In the genomic region with DNA sequence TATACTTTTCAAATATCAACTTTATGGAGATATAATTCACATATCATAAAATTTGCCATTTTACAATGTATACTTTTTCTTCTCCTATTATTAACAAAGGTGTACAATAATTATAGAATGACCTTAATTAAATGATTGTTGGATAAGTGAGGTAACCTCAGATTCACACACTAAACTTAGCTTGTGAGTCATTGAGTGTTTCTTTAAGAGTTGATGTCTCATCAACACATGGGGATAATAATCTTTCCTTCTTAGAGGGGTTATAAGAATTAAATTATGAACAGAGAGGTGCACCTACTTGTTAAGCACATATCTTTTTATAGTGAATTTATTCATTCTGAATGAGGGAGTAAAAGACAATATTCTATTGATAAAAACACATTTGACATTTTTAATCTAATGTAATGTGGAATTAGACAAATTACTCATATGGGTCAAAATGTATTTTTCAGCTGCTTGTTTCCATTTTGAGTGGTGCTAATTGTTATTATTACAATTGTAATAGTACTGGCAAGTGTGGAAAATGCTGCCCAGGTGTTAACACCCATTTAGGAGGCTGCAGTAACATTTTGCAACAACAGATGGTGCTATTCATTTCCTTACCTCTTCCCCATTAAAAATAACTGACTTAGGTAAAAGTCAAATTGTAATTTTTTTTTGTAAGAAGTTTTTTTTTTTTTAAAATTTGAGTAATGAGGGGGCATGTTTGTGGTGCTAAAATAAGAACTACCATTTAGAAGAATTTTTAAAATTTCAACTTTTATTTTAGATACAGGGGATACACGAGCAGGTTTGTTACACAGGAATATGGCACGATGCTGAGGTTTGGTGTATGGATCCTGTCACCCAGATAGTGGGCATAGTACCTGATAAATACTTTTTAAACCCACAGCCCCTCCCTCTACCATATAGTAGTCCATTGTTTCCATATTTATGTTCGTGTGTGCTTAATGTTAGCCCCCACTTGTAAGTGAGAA, we compare ENCODE assay signal across 8 cellular contexts. TPM values are rescaled to one million over a fixed set of nuclear protein-coding genes. Genes with fewer than 3 reads are reported as not detected.
DNase-seq lines count a peak whose midpoint lies in the region; ATAC-seq and TF ChIP-seq lines count a peak whose summit lies in the region.

No MANE protein-coding gene starts in this region.

- DNase-seq in NCI-H748 (lab: John Stamatoyannopoulos, UW; ENCODE audit: unreplicated experiment) (peak; percentile 4), NCI-H748 treated with DMSO at 0.1 percent for 48 hours (lab: John Stamatoyannopoulos, UW) (no peak), iris pigment epithelial cell (ENCODE audit: low read depth) (peak; percentile 29), T-helper 17 cell (no peak), T-helper 9 cell (no peak)
- DNase-seq in activated T-cell treated with anti-CD3 and anti-CD28 coated beads, Interleukin-2, amount 50 U/mL, for 24 hours, result no peak

- no peaks in the 10 kb centered on the region for H4K20me1 ChIP-seq in SU-DHL-6 (ENCODE audit: low read depth, low read length)

- ATAC-seq in HG03103 (IDR thresholded peaks at IDR 0.05; ENCODE audit: low read depth, unreplicated experiment) (peak; percentile 58), T-helper 17 cell (no peak)

- no peaks in the 10 kb centered on the region for H3K79me2 ChIP-seq in SU-DHL-6 (ENCODE audit: insufficient read depth, low read length)

- H3K27me3 ChIP-seq in SU-DHL-6 (ENCODE audit: low read length), result no peaks in the 10 kb centered on the region

- no peaks in the 10 kb centered on the region for H3K36me3 ChIP-seq in SU-DHL-6 (ENCODE audit: low read length)

- no peaks in the 10 kb centered on the region for H3K9me3 Mint-ChIP-seq in activated T-cell treated with anti-CD3 and anti-CD28 coated beads, Interleukin-2, amount 50 U/mL, for 24 hours

- no peaks in the 10 kb centered on the region for H3K9me3 ChIP-seq in SU-DHL-6 (ENCODE audit: insufficient read depth, low read length)
- no peaks in the 10 kb centered on the region for H3K9me3 ChIP-seq in T-helper 17 cell (ENCODE audit: control insufficient read depth, low read length, poor library complexity, severe bottlenecking)

- H3F3A ChIP-seq in SU-DHL-6 (ENCODE audit: insufficient read depth), result no peaks in the 10 kb centered on the region

- H3K27ac ChIP-seq in SU-DHL-6 (ENCODE audit: low read depth, low read length), result no peak overlapping the region

- peak; percentile 80 for TF ChIP-seq CTCF in SU-DHL-6 (IDR thresholded peaks at IDR 0.05; ENCODE audit: insufficient read depth, low read length, poor library complexity, severe bottlenecking)

- no peak overlapping the region for H2AFZ ChIP-seq in SU-DHL-6 (ENCODE audit: low read depth, low read length, severe bottlenecking)

- no peaks in the 10 kb centered on the region for H3K27me3 Mint-ChIP-seq in activated T-cell treated with anti-CD3 and anti-CD28 coated beads, Interleukin-2, amount 50 U/mL, for 24 hours
- peaks cover 20% of the 10 kb centered on the region for H3K27me3 Mint-ChIP-seq in T-helper 17 cell

- no peak overlapping the region for H3K4me3 ChIP-seq in SU-DHL-6 (ENCODE audit: insufficient read depth, low read length, poor library complexity, severe bottlenecking)

- no peaks in the 10 kb centered on the region for H3K9me2 ChIP-seq in SU-DHL-6 (replicated peaks; ENCODE audit: insufficient read depth, low read length)

- H3K4me3 Mint-ChIP-seq in activated T-cell treated with anti-CD3 and anti-CD28 coated beads, Interleukin-2, amount 50 U/mL, for 24 hours, result no peak overlapping the region
- H3K4me3 Mint-ChIP-seq in T-helper 17 cell, result no peak overlapping the region

- H3K36me3 Mint-ChIP-seq in activated T-cell treated with anti-CD3 and anti-CD28 coated beads, Interleukin-2, amount 50 U/mL, for 24 hours (ENCODE audit: low read depth), result no peaks in the 10 kb centered on the region
- H3K36me3 Mint-ChIP-seq in T-helper 17 cell (ENCODE audit: low read depth), result no peaks in the 10 kb centered on the region

- no peaks in the 10 kb centered on the region for H3K4me1 Mint-ChIP-seq in activated T-cell treated with anti-CD3 and anti-CD28 coated beads, Interleukin-2, amount 50 U/mL, for 24 hours (ENCODE audit: low read depth)
- no peaks in the 10 kb centered on the region for H3K4me1 Mint-ChIP-seq in T-helper 17 cell

- H3K27ac Mint-ChIP-seq in activated T-cell treated with anti-CD3 and anti-CD28 coated beads, Interleukin-2, amount 50 U/mL, for 24 hours, result no peak overlapping the region
- no peak overlapping the region for H3K27ac Mint-ChIP-seq in T-helper 17 cell

- H3K9ac ChIP-seq in SU-DHL-6 (ENCODE audit: low read length), result no peak overlapping the region

- no peak overlapping the region for H3K4me2 ChIP-seq in SU-DHL-6 (ENCODE audit: low read depth, low read length, poor library complexity, severe bottlenecking)

RNA-seq across cellular contexts. Expression of a gene that starts 32.1 kb away (rescaled TPM):
- total RNA-seq in T-helper 17 cell, result not detected

Comparison
In these comparisons a context has a peak if more than half of its experiments do, and no peak if none do; other contexts are left out.
1. DNase-seq: peak in NCI-H748 (single experiment) and iris pigment epithelial cell (single experiment); none in NCI-H748 treated with DMSO at 0.1 percent for 48 hours (single experiment), activated T-cell treated with anti-CD3 and anti-CD28 coated beads, Interleukin-2, amount 50 U/mL, for 24 hours (single experiment), T-helper 17 cell (0 of 3) and T-helper 9 cell (single experiment).